In the genomic region with DNA sequence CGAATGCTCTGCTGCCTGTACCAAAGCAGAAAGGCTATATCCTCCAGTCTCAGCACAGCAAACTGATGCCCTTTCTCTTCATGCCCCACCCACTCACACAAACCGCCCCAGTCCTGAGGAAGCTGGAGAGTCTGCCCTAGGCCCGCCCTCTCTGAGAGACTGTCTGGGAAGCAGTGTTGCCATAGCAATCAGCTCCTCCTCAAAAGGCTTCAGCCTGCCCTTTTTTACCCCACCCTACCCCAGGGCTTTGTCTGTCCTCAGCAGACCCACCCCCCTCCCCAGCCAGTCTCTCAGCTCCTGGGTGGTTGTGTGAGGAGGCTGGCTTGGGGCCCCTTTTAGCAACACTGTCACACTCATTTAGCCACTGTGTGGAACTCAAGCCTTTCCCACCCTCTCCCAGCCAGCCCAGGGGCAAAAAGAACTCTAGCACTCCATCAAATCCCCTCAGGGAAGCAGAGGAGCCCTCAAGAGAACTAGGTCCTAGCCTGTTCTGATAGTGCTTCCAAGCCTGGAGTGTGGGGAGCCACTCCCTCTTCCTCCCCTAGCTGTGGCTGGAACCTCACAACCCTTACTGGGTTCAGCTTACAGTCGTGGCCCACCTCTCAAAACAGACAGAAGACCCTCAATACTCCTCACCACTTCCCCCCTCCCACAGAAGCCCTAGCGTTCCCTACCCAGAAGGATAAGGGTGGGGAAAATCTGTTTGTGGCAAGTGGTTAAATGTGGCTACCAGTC, we compare ENCODE assay signal across 8 cellular contexts. TPM values are rescaled to one million over a fixed set of nuclear protein-coding genes. Genes with fewer than 3 reads are reported as not detected.
DNase-seq lines count a peak whose midpoint lies in the region; ATAC-seq and TF ChIP-seq lines count a peak whose summit lies in the region.

No MANE protein-coding gene starts in this region.

- peaks cover 2% of the 10 kb centered on the region for H3K9me3 Mint-ChIP-seq in activated naive CD8-positive, alpha-beta T cell treated with anti-CD3 and anti-CD28 coated beads for 36 hours

- TF ChIP-seq CTCF in KMS-11 (conservative IDR thresholded peaks at IDR 0.05; ENCODE audit: low read depth, low read length) = no peak
- no peak for TF ChIP-seq CTCF in osteoblast (IDR thresholded peaks at IDR 0.05; ENCODE audit: extremely low read depth, low read depth, low read length)

- peak overlapping the region; percentile 40; the same call in 1 of the 2 replicates for H3K9ac ChIP-seq in KMS-11

- peak; percentile 14 for ATAC-seq in Right ventricle myocardium superior (ENCODE audit: poor library complexity)
- no peak for ATAC-seq in HG02852 (IDR thresholded peaks at IDR 0.05; ENCODE audit: unreplicated experiment)

- H2AFZ ChIP-seq in KMS-11 (ENCODE audit: low read depth) (peak overlapping the region; percentile 94), osteoblast (ENCODE audit: low read length) (peak overlapping the region; percentile 63)

- H3K27me3 ChIP-seq in KMS-11 (ENCODE audit: insufficient read depth, low read depth) (no peaks in the 10 kb centered on the region), SJCRH30 (no peaks in the 10 kb centered on the region), osteoblast (ENCODE audit: insufficient read depth, low read length) (no peaks in the 10 kb centered on the region)

- DNase-seq in DMS79 treated with DMSO at 0.1 percent for 48 hours (lab: John Stamatoyannopoulos, UW) (peak; percentile 69), SJCRH30 (peak; percentile 92 to 94), Right ventricle myocardium superior (peak; percentile 90), osteoblast (ENCODE audit: insufficient read length, low spot score, missing footprints) (peak; percentile 98)
- DNase-seq in activated naive CD8-positive, alpha-beta T cell treated with anti-CD3 and anti-CD28 coated beads for 36 hours = peak; percentile 77

- H3K4me1 ChIP-seq in KMS-11 (ENCODE audit: low read depth, poor library complexity, severe bottlenecking) = peaks cover 45% of the 10 kb centered on the region
- H3K4me1 ChIP-seq in SJCRH30 = peaks cover 14% of the 10 kb centered on the region
- peaks cover 60% of the 10 kb centered on the region for H3K4me1 ChIP-seq in osteoblast (ENCODE audit: insufficient read depth, low read length)
- no peaks in the 10 kb centered on the region for H3K4me1 ChIP-seq in urinary bladder (ENCODE audit: insufficient read depth)

- peak overlapping the region; percentile 96 for H3K4me2 ChIP-seq in KMS-11
- H3K4me2 ChIP-seq in osteoblast (ENCODE audit: insufficient read depth, low read length) = peak overlapping the region; percentile 89

- peak overlapping the region; percentile 92 for H3K4me3 Mint-ChIP-seq in activated naive CD8-positive, alpha-beta T cell treated with anti-CD3 and anti-CD28 coated beads for 36 hours

- peaks cover 43% of the 10 kb centered on the region for H3K4me1 Mint-ChIP-seq in activated naive CD8-positive, alpha-beta T cell treated with anti-CD3 and anti-CD28 coated beads for 36 hours

- intact Hi-C loops in Right ventricle myocardium superior (cut with DNase I) = loop anchor here (10.0 kb wide), 1 partner anchor 51 kb away; the partner anchor contains the start of gene UNC13B

- no peaks in the 10 kb centered on the region for H3K27me3 Mint-ChIP-seq in activated naive CD8-positive, alpha-beta T cell treated with anti-CD3 and anti-CD28 coated beads for 36 hours

- H3K4me3 ChIP-seq in KMS-11 (IDR thresholded peaks at IDR 0.05; ENCODE audit: insufficient read depth, low read depth, low read length) (no peak overlapping the region), SJCRH30 (peak overlapping the region; percentile 57), osteoblast (ENCODE audit: insufficient read depth, low read length) (peak overlapping the region; percentile 90), urinary bladder (ENCODE audit: low read depth, low read length) (no peak overlapping the region)

- H3K36me3 ChIP-seq in KMS-11 (ENCODE audit: insufficient read depth) (no peaks in the 10 kb centered on the region), SJCRH30 (no peaks in the 10 kb centered on the region), osteoblast (ENCODE audit: insufficient read depth, low read length) (peaks cover 3% of the 10 kb centered on the region), urinary bladder (ENCODE audit: insufficient read depth) (no peaks in the 10 kb centered on the region)

- no peaks in the 10 kb centered on the region for H3K9me3 ChIP-seq in SJCRH30 (replicated peaks)
- no peaks in the 10 kb centered on the region for H3K9me3 ChIP-seq in osteoblast (ENCODE audit: low read depth, low read length)

- peak overlapping the region; percentile 44 for H3K27ac ChIP-seq in KMS-11
- peak overlapping the region; percentile 71 for H3K27ac ChIP-seq in SJCRH30
- peak overlapping the region; percentile 91 for H3K27ac ChIP-seq in osteoblast (ENCODE audit: low read depth, low read length)
- H3K27ac ChIP-seq in urinary bladder (ENCODE audit: low read depth) = peak overlapping the region; percentile 81

- WGBS in urinary bladder = 4% methylated on average over 5 of the region's 5 CpGs

- no peaks in the 10 kb centered on the region for H3K36me3 Mint-ChIP-seq in activated naive CD8-positive, alpha-beta T cell treated with anti-CD3 and anti-CD28 coated beads for 36 hours

- H3K79me2 ChIP-seq in KMS-11 (ENCODE audit: insufficient read depth, low read depth) (no peaks in the 10 kb centered on the region), osteoblast (ENCODE audit: insufficient read depth, low read length) (peaks cover 34% of the 10 kb centered on the region)

- peak overlapping the region; percentile 88 for H3K27ac Mint-ChIP-seq in activated naive CD8-positive, alpha-beta T cell treated with anti-CD3 and anti-CD28 coated beads for 36 hours

- no peaks in the 10 kb centered on the region for H4K20me1 ChIP-seq in KMS-11 (ENCODE audit: insufficient read depth)
- peaks cover 12% of the 10 kb centered on the region for H4K20me1 ChIP-seq in osteoblast (ENCODE audit: insufficient read depth, low read length)

RNA-seq across cellular contexts. Expression of gene ATOSB, which starts 1.4 kb away (rescaled TPM):
- total RNA-seq in SJCRH30 (2014; rRNA removed; shearing (Covaris generic)) = 4.0 and 4.5 TPM in 2 replicates
- total RNA-seq in activated naive CD8-positive, alpha-beta T cell treated with anti-CD3 and anti-CD28 coated beads for 36 hours = 1 to 10 TPM; 3.8 to 4.1 TPM
- 12.9 TPM for total RNA-seq in Right ventricle myocardium superior
- 31.1 and 32.1 TPM in 2 replicates for total RNA-seq in osteoblast
- 6.0 TPM for total RNA-seq in urinary bladder
- 18.7 TPM for polyA plus RNA-seq in urinary bladder

RNA-seq across cellular contexts. Expression of gene STOML2, which starts 11.3 kb away (rescaled TPM):
- total RNA-seq in SJCRH30 (2014; rRNA removed; shearing (Covaris generic)) = 147 and 148 TPM in 2 replicates
- total RNA-seq in activated naive CD8-positive, alpha-beta T cell treated with anti-CD3 and anti-CD28 coated beads for 36 hours = 100 to 1,000 TPM; 260 to 271 TPM
- total RNA-seq in Right ventricle myocardium superior (152 TPM), osteoblast (130 and 140 TPM in 2 replicates), urinary bladder (52.3 TPM)
- polyA plus RNA-seq in urinary bladder = 106 TPM

RNA-seq across cellular contexts. Expression of gene PIGO, which starts 17.9 kb away (rescaled TPM):
- total RNA-seq in SJCRH30 (2014; rRNA removed; shearing (Covaris generic)) = 9.7 and 10.1 TPM in 2 replicates
- 10 to 100 TPM; 24.3 to 25.4 TPM for total RNA-seq in activated naive CD8-positive, alpha-beta T cell treated with anti-CD3 and anti-CD28 coated beads for 36 hours
- total RNA-seq in Right ventricle myocardium superior = 8.2 TPM
- 15.0 and 15.9 TPM in 2 replicates for total RNA-seq in osteoblast
- total RNA-seq in urinary bladder = 8.6 TPM
- polyA plus RNA-seq in urinary bladder = 14.8 TPM

RNA-seq across cellular contexts. Expression of gene FANCG, which starts 34.5 kb away (rescaled TPM):
- total RNA-seq in SJCRH30 (2014; rRNA removed; shearing (Covaris generic)) = 60.4 and 83.6 TPM in 2 replicates
- total RNA-seq in activated naive CD8-positive, alpha-beta T cell treated with anti-CD3 and anti-CD28 coated beads for 36 hours = 100 to 1,000 TPM in 1 of 2 experiments, 10 to 100 TPM in 1; 92.8 to 113 TPM
- total RNA-seq in Right ventricle myocardium superior = 4.8 TPM
- 10.9 and 11.5 TPM in 2 replicates for total RNA-seq in osteoblast
- 14.9 TPM for total RNA-seq in urinary bladder
- 8.8 TPM for polyA plus RNA-seq in urinary bladder

RNA-seq across cellular contexts. Expression of gene VCP, which starts 41.9 kb away (rescaled TPM):
- 219 and 225 TPM in 2 replicates for total RNA-seq in SJCRH30 (2014; rRNA removed; shearing (Covaris generic))
- 100 to 1,000 TPM; 264 to 289 TPM for total RNA-seq in activated naive CD8-positive, alpha-beta T cell treated with anti-CD3 and anti-CD28 coated beads for 36 hours
- total RNA-seq in Right ventricle myocardium superior (217 TPM), osteoblast (241 and 267 TPM in 2 replicates), urinary bladder (174 TPM)
- polyA plus RNA-seq in urinary bladder = 142 TPM

Comparison
In these comparisons a context has a peak if more than half of its experiments do, and no peak if none do; other contexts are left out.
1. H3K4me3 ChIP-seq: peak in SJCRH30 (single experiment) and osteoblast (single experiment); none in KMS-11 (single experiment) and urinary bladder (single experiment).
2. Peak in every context shown above with its lines, with median percentiles within 50 percentile points of each other: DNase-seq and H3K27ac ChIP-seq.